Comparison of ENCODE assay signal across 7 cellular contexts in genomic region chr1:226882631-226883409, GRCh38. TPM values are rescaled to one million over a fixed set of nuclear protein-coding genes. Genes with fewer than 3 reads are reported as not detected.
A peak's percentile ranks its signal among the peaks of the same experiment; 100 is the strongest.
DNase-seq lines count a peak whose midpoint lies in the region; ATAC-seq and TF ChIP-seq lines count a peak whose summit lies in the region.

No MANE protein-coding gene starts in this region.

- peak; percentile 96 for ATAC-seq in GM18867 (IDR thresholded peaks at IDR 0.05; ENCODE audit: unreplicated experiment)
- ATAC-seq in HG02678 (IDR thresholded peaks at IDR 0.05; ENCODE audit: unreplicated experiment) = peak; percentile 96

- no peak for TF ChIP-seq CTCF in epithelial cell of proximal tubule (conservative IDR thresholded peaks at IDR 0.05; ENCODE audit: low read depth, low read length)
- TF ChIP-seq CTCF in retinal pigment epithelial cell (conservative IDR thresholded peaks at IDR 0.05; ENCODE audit: low read depth, low read length) = no peak

- H3K4me3 ChIP-seq in epithelial cell of proximal tubule (ENCODE audit: low read depth, low read length) (no peak overlapping the region), retinal pigment epithelial cell (ENCODE audit: low read length) (no peak overlapping the region)

- DNase-seq in OCI-M1 (lab: John Stamatoyannopoulos, UW) (peak; percentile 88), epithelial cell of proximal tubule (ENCODE audit: low read depth) (peak; percentile 25), retinal pigment epithelial cell (ENCODE audit: low read depth) (peak; percentile 52), NCI-H748 treated with DMSO at 0.1 percent for 48 hours (lab: John Stamatoyannopoulos, UW) (no peak), NCI-H2107 treated with DMSO at 0.1 percent for 48 hours (lab: John Stamatoyannopoulos, UW; ENCODE audit: unreplicated experiment) (no peak)

RNA-seq across cellular contexts. Expression of gene PSEN2, which starts 12.4 kb away (rescaled TPM):
- total RNA-seq in epithelial cell of proximal tubule = 26.6 and 30.7 TPM in 2 replicates

RNA-seq across cellular contexts. Expression of gene COQ8A, which starts 57.3 kb away (rescaled TPM):
- 9.8 and 10.2 TPM in 2 replicates for total RNA-seq in epithelial cell of proximal tubule

Comparison
In these comparisons a context has a peak if more than half of its experiments do, and no peak if none do; other contexts are left out.
1. DNase-seq: peak in OCI-M1 (single experiment), epithelial cell of proximal tubule (single experiment) and retinal pigment epithelial cell (single experiment); none in NCI-H748 treated with DMSO at 0.1 percent for 48 hours (single experiment) and NCI-H2107 treated with DMSO at 0.1 percent for 48 hours (single experiment).